In the genomic region with DNA sequence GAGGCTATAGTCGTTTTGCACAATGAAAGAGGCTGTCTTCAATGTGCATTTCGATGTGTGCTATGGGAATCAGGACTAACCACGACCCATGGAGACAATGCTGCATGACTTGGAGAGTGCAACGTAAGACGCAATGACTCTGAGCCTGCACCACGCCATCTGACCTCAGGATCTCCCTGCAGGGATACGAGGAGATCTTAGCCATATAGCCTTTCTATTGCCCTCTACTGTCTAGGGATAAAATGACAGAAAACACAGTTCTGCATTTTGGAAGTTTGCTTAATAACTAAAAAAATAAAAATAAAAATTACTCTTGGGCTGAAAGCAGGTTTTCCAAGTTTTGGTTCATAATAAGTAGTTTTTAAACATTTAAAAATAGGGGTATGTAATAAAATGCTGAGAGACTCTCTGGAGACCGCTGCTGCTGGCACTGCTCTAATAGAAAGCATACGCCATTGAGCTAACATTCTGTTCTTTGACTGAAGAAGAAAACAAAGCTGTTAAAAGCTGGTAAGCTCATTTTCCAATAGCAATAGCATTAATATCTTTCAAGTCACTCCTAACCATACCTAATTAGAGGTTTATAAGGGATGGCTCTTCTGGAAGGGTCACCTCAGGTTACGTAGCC, we compare ENCODE assay signal across 8 cellular contexts.
A peak's percentile ranks its signal among the peaks of the same experiment; 100 is the strongest.
DNase-seq lines count a peak whose midpoint lies in the region; ATAC-seq and TF ChIP-seq lines count a peak whose summit lies in the region.

No MANE protein-coding gene starts in this region.

- no peak overlapping the region for H3K9ac ChIP-seq in Loucy (ENCODE audit: low read depth, low read length, poor library complexity, severe bottlenecking)

- H3K9me3 ChIP-seq in Loucy (ENCODE audit: insufficient read depth, low read depth, low read length) = no peaks in the 10 kb centered on the region

- H3K4me3 ChIP-seq in Loucy (ENCODE audit: low read length, poor library complexity, severe bottlenecking) = no peak overlapping the region
- no peak overlapping the region for H3K4me3 ChIP-seq in brain microvascular endothelial cell (ENCODE audit: low read depth, low read length)

- TF ChIP-seq CTCF in Loucy (conservative IDR thresholded peaks at IDR 0.05; ENCODE audit: low read length) (peak; percentile 53), brain microvascular endothelial cell (IDR thresholded peaks at IDR 0.05; ENCODE audit: low read depth, low read length, missing control alignments) (peak; percentile 57)

- peak overlapping the region; percentile 14 for H3K27ac ChIP-seq in brain microvascular endothelial cell

- H3K79me2 ChIP-seq in Loucy (ENCODE audit: insufficient read depth, low read length) = no peaks in the 10 kb centered on the region

- H3K27me3 ChIP-seq in Loucy (ENCODE audit: insufficient read depth, low read length, poor library complexity, severe bottlenecking) = no peaks in the 10 kb centered on the region
- no peaks in the 10 kb centered on the region for H3K27me3 ChIP-seq in brain microvascular endothelial cell (replicated peaks)

- H2AFZ ChIP-seq in Loucy (ENCODE audit: low read length) = no peak overlapping the region

- no peaks in the 10 kb centered on the region for H3K9me2 ChIP-seq in Loucy (replicated peaks; ENCODE audit: low read depth, low read length)

- in situ Hi-C loops in brain microvascular endothelial cell (cut with HindIII; ENCODE audit: low pct_ligation_motif_present, low sequenced_read_pairs) = no loop called here

- DNase-seq in AG20443 (ENCODE audit: low spot score) (peak; percentile 44), brain microvascular endothelial cell (peak; percentile 67), left lobe of liver (ENCODE audit: low spot score) (no peak), NCI-H1092 (lab: John Stamatoyannopoulos, UW) (no peak)
- no peak for DNase-seq in stimulated activated naive CD4-positive, alpha-beta T cell (lab: John Stamatoyannopoulos, UW)
- no peak for DNase-seq in stimulated activated CD4-positive, alpha-beta T cell treated with anti-CD3 and anti-CD28 coated beads, Interleukin-4, amount 100 ng/mL, for 4 hours

- no peaks in the 10 kb centered on the region for H4K20me1 ChIP-seq in Loucy (ENCODE audit: insufficient read depth, low read length, poor library complexity, severe bottlenecking)

- H3K36me3 ChIP-seq in Loucy (ENCODE audit: insufficient read depth, low read length) (no peaks in the 10 kb centered on the region), brain microvascular endothelial cell (replicated peaks) (no peaks in the 10 kb centered on the region)

- no peaks in the 10 kb centered on the region for H3K4me1 ChIP-seq in Loucy (ENCODE audit: insufficient read depth, low read length, poor library complexity, severe bottlenecking)

- peak; percentile 83 for ATAC-seq in left lobe of liver
- no peak for ATAC-seq in GM18907 (IDR thresholded peaks at IDR 0.05; ENCODE audit: unreplicated experiment)

- no peak overlapping the region for H3K4me2 ChIP-seq in Loucy (ENCODE audit: low read depth, low read length, poor library complexity, severe bottlenecking)

- no peaks in the 10 kb centered on the region for H3F3A ChIP-seq in Loucy (ENCODE audit: low read depth)

Comparison
In these comparisons a context has a peak if more than half of its experiments do, and no peak if none do; other contexts are left out.
1. DNase-seq: peak in AG20443 (single experiment) and brain microvascular endothelial cell (single experiment); none in left lobe of liver (single experiment), stimulated activated naive CD4-positive, alpha-beta T cell (0 of 6), stimulated activated CD4-positive, alpha-beta T cell treated with anti-CD3 and anti-CD28 coated beads, Interleukin-4, amount 100 ng/mL, for 4 hours (0 of 2) and NCI-H1092 (single experiment).